8 cellular contexts compared by ENCODE assay signal in genomic region chr4:30717208-30718020, GRCh38. TPM values are rescaled to one million over a fixed set of nuclear protein-coding genes. Genes with fewer than 3 reads are reported as not detected.
DNase-seq lines count a peak whose midpoint lies in the region; ATAC-seq, FAIRE-seq and TF ChIP-seq lines count a peak whose summit lies in the region.

No MANE protein-coding gene starts in this region.

- H3K27ac ChIP-seq in 22Rv1 = peak overlapping the region; percentile 97
- no peak overlapping the region for H3K27ac ChIP-seq in pancreas

- H3K36me3 ChIP-seq in pancreas = no peaks in the 10 kb centered on the region

- FAIRE-seq in pancreas (lab: Jason Lieb, UNC) = no peak

- intact Hi-C loops in left cardiac atrium (cut with DNase I) = no loop called here
- intact Hi-C loops in pancreas (cut with DNase I) = no loop called here

- WGBS in pancreas, 2 donors = 1% methylated on average over 47 to 55 of the region's 55 CpGs

- ATAC-seq in left cardiac atrium = peak; percentile 20 to 60
- ATAC-seq in pancreas = peak in 3 of 4 donors; percentile 3 to 11 (median 8)

- H3K4me3 ChIP-seq in pancreas = peak overlapping the region in 3 of 4 donors; percentile 21 to 52 (median 29)

- no peaks in the 10 kb centered on the region for H3K9me3 ChIP-seq in pancreas

- DNase-seq in GM03348 (ENCODE audit: low spot score) (peak; percentile 71), NCI-H1105 (lab: John Stamatoyannopoulos, UW) (peak; percentile 9), amniotic epithelial cell (ENCODE audit: low read depth) (peak; percentile 82), left cardiac atrium (peak; percentile 71), pancreas (peak in 4 of 6 donors; percentile 16 to 64 (median 30)), cerebellar nuclear complex (lab: John Stamatoyannopoulos, UW) (no peak)
- no peak for DNase-seq in effector CD8-positive, alpha-beta T cell (lab: John Stamatoyannopoulos, UW)

- H3K27me3 ChIP-seq in pancreas = peaks cover 2 to 33% (median 5%) of the 10 kb centered on the region in 4 donors

- peaks cover 17 to 23% (median 22%) of the 10 kb centered on the region in 3 donors for H3K4me1 ChIP-seq in pancreas

- TF ChIP-seq CTCF in 22Rv1 (IDR thresholded peaks at IDR 0.05) = peak; percentile 4; the same call in 1 of the 2 replicates
- TF ChIP-seq CTCF in pancreas (IDR thresholded peaks at IDR 0.05) = no peak

RNA-seq across cellular contexts. Expression of gene PCDH7, which starts 2.8 kb away (rescaled TPM):
- total RNA-seq in left cardiac atrium (10 to 100 TPM in 1 of 2 donors, 1 to 10 TPM in 1; 1.5 to 10.6 TPM), pancreas (1 to 10 TPM in 2 of 6 donors, under 1 TPM in 4; 0.25 to 6.4 (median 0.53) TPM)
- polyA plus RNA-seq in pancreas = under 1 TPM; 0.34 to 0.52 TPM

Comparison
In these comparisons a context has a peak if more than half of its experiments do, and no peak if none do; other contexts are left out.
1. DNase-seq: peak in GM03348 (single experiment), NCI-H1105 (single experiment), amniotic epithelial cell (single experiment), left cardiac atrium (single experiment) and pancreas (4 of 6); none in effector CD8-positive, alpha-beta T cell (single experiment) and cerebellar nuclear complex (0 of 2).